In the genomic region with DNA sequence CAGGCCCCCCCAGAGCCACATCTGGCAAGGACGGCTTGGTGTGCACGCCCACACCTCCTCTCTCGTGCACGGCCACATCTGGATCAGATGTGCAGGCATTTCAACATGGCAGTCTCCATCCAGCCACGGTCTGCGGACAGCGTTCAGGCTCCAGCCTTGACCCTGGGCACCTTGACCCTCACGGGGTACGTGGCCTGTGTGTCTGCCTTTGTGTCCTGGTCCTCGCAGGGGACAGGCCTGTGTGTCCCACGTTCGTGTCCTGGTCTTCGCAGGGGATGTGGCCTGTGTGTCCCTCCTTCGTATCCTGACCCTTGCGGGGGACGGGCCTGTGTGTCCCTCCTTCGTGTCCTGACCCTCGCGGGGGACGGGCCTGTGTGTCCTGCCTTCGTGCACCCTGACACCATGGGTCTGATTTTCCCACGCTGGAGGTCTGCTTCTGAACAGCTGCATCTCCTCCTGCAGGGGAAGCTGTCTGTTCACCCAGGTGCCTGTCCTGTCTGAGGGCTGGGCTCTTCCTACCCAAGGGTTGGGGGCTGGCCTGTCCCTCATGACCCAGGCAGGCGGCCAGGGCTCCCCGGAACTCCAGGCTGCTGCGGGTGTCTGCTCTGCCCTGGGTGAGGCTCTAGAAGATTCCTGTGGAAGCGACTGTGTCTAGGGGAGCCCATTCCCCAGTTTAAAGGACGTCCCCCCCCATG, we compare ENCODE assay signal across 10 cellular contexts. TPM values are rescaled to one million over a fixed set of nuclear protein-coding genes. Genes with fewer than 3 reads are reported as not detected.
DNase-seq lines count a peak whose midpoint lies in the region; ATAC-seq and TF ChIP-seq lines count a peak whose summit lies in the region.
"Had no signal": no experiment of that assay in that cellular context is flagged by ENCODE, and none has a peak within 500 bp of the region (broad histone marks: within the 10 kb centered on the region; RNA-seq: fewer than 3 reads in every experiment).

No MANE protein-coding gene starts in this region.

- peaks cover 73% of the 10 kb centered on the region for H3K4me1 Mint-ChIP-seq in activated T-cell treated with anti-CD3 and anti-CD28 coated beads, Interleukin-2, amount 50 U/mL, for 24 hours (ENCODE audit: low read depth)

- H3K36me3 ChIP-seq in brain microvascular endothelial cell (replicated peaks) (peaks cover 5% of the 10 kb centered on the region), transverse colon (no peaks in the 10 kb centered on the region), Karpas-422 (ENCODE audit: insufficient read depth, low read length) (no peaks in the 10 kb centered on the region)

- H3K9me3 Mint-ChIP-seq in activated T-cell treated with anti-CD3 and anti-CD28 coated beads, Interleukin-2, amount 50 U/mL, for 24 hours = no peaks in the 10 kb centered on the region

- H4K20me1 ChIP-seq in Karpas-422 (ENCODE audit: insufficient read depth, low read depth, low read length) = no peaks in the 10 kb centered on the region

- H3K4me3 Mint-ChIP-seq in activated T-cell treated with anti-CD3 and anti-CD28 coated beads, Interleukin-2, amount 50 U/mL, for 24 hours = no peak overlapping the region

- H3K9me3 ChIP-seq in transverse colon (no peaks in the 10 kb centered on the region), Karpas-422 (ENCODE audit: low read length) (no peaks in the 10 kb centered on the region; the same call in 1 of the 2 replicates)

- peak overlapping the region; percentile 79 for H3K27ac Mint-ChIP-seq in activated T-cell treated with anti-CD3 and anti-CD28 coated beads, Interleukin-2, amount 50 U/mL, for 24 hours

- no peaks in the 10 kb centered on the region for H3K27me3 Mint-ChIP-seq in activated T-cell treated with anti-CD3 and anti-CD28 coated beads, Interleukin-2, amount 50 U/mL, for 24 hours

- DNase-seq in activated T-cell treated with anti-CD3 and anti-CD28 coated beads, Interleukin-2, amount 50 U/mL, for 24 hours = peak; percentile 29
- DNase-seq in activated T-cell treated with anti-CD3 and anti-CD28 coated beads for 4 hours = no peak
- DNase-seq in brain microvascular endothelial cell = no peak
- peak; percentile 80 for DNase-seq in mesenteric fat pad (ENCODE audit: low spot score)
- peak; percentile 4 for DNase-seq in transverse colon
- no peak for DNase-seq in T-helper 1 cell
- DNase-seq in Karpas-422 = no peak
- DNase-seq: effector CD8-positive, alpha-beta T cell; OCI-M1 had no signal

- no peak overlapping the region for H3K4me2 ChIP-seq in Karpas-422 (ENCODE audit: low read depth, low read length, poor library complexity, severe bottlenecking)

- peak overlapping the region; percentile 14 for H3K27ac ChIP-seq in brain microvascular endothelial cell
- H3K27ac ChIP-seq in transverse colon = peak overlapping the region in 2 of 4 donors; percentile 21 to 28
- no peak overlapping the region for H3K27ac ChIP-seq in Karpas-422 (ENCODE audit: low read length)

- H3K4me3 ChIP-seq in brain microvascular endothelial cell (ENCODE audit: low read depth, low read length) (no peak overlapping the region), transverse colon (no peak overlapping the region), Karpas-422 (ENCODE audit: low read length) (no peak overlapping the region)

- H3K9me2 ChIP-seq in Karpas-422 (replicated peaks; ENCODE audit: insufficient read depth, low read length) = no peaks in the 10 kb centered on the region

- in situ Hi-C loops in brain microvascular endothelial cell (cut with HindIII; ENCODE audit: low pct_ligation_motif_present, low sequenced_read_pairs) (no loop called here), transverse colon (cut with MboI; ENCODE audit: low pct_ligation_motif_present in 1 of 4, low pct_unique_long_range_greater_than_20kb in 1 of 4, low sequenced_read_pairs in 3 of 4) (no loop called here)

- intact Hi-C loops in transverse colon (cut with DNase I; ENCODE audit: low total_unique reads) = no loop called here

- no peak for TF ChIP-seq POLR2A in transverse colon (IDR thresholded peaks at IDR 0.05)

- no peak for TF ChIP-seq EP300 in transverse colon (IDR thresholded peaks at IDR 0.05; ENCODE audit: low read depth)

- no peaks in the 10 kb centered on the region for H3K79me2 ChIP-seq in Karpas-422 (ENCODE audit: low read length)

- WGBS in transverse colon (ENCODE audit: low coverage in 1 of 2), 2 donors = 84% methylated on average over 27 of the region's 27 CpGs; no CpG with 5 or more reads in 1 of the 2 donors

- H3K9ac ChIP-seq in Karpas-422 (ENCODE audit: low read length) = no peak overlapping the region

- H3K27me3 ChIP-seq in brain microvascular endothelial cell (replicated peaks) (no peaks in the 10 kb centered on the region), transverse colon (no peaks in the 10 kb centered on the region), Karpas-422 (ENCODE audit: low read length) (no peaks in the 10 kb centered on the region)

- peaks cover 5 to 42% (median 23%) of the 10 kb centered on the region in 4 donors for H3K4me1 ChIP-seq in transverse colon
- no peaks in the 10 kb centered on the region for H3K4me1 ChIP-seq in Karpas-422 (ENCODE audit: low read length)

- no peak for ATAC-seq in HG02642 (IDR thresholded peaks at IDR 0.05; ENCODE audit: poor library complexity, unreplicated experiment)

- peaks cover 27% of the 10 kb centered on the region for H3K36me3 Mint-ChIP-seq in activated T-cell treated with anti-CD3 and anti-CD28 coated beads, Interleukin-2, amount 50 U/mL, for 24 hours (ENCODE audit: low read depth)

- TF ChIP-seq CTCF in brain microvascular endothelial cell (IDR thresholded peaks at IDR 0.05; ENCODE audit: low read depth, low read length, missing control alignments) (no peak), transverse colon (IDR thresholded peaks at IDR 0.05) (no peak)

- H2AFZ ChIP-seq in Karpas-422 (ENCODE audit: low read length) = no peak overlapping the region

RNA-seq across cellular contexts. Expression of a gene that starts 25.3 kb away (rescaled TPM):
- 102 TPM for total RNA-seq in mesenteric fat pad
- total RNA-seq in transverse colon = 10 to 100 TPM in 1 of 4 donors, 1 to 10 TPM in 3; 4.4 to 15.6 (median 8.5) TPM
- total RNA-seq in Karpas-422 (2014; rRNA removed; shearing (Covaris generic); ENCODE audit: low replicate concordance) = 0.56 and 2.4 TPM in 2 replicates

Comparison
In these comparisons a context has a peak if more than half of its experiments do, and no peak if none do; other contexts are left out.
1. DNase-seq: peak in activated T-cell treated with anti-CD3 and anti-CD28 coated beads, Interleukin-2, amount 50 U/mL, for 24 hours (single experiment), mesenteric fat pad (single experiment) and transverse colon (single experiment); none in activated T-cell treated with anti-CD3 and anti-CD28 coated beads for 4 hours (single experiment), brain microvascular endothelial cell (single experiment), T-helper 1 cell (0 of 5) and Karpas-422 (single experiment).